ENCODE assay signal across 16 cellular contexts in genomic region chr11:64218628-64219353, GRCh38. TPM values are rescaled to one million over a fixed set of nuclear protein-coding genes. Genes with fewer than 3 reads are reported as not detected.
DNase-seq lines count a peak whose midpoint lies in the region; ATAC-seq, FAIRE-seq and TF ChIP-seq lines count a peak whose summit lies in the region.
"Had no signal": no experiment of that assay in that cellular context is flagged by ENCODE, and none has a peak within 500 bp of the region (broad histone marks: within the 10 kb centered on the region; RNA-seq: fewer than 3 reads in every experiment).

No MANE protein-coding gene starts in this region.

- no peak for DNase-seq in activated T-cell treated with anti-CD3 and anti-CD28 coated beads, Interleukin-2, amount 50 U/mL, for 24 hours
- no peak for DNase-seq in activated T-cell treated with anti-CD3 and anti-CD28 coated beads for 4 hours
- peak; percentile 91 for DNase-seq in NCI-H1092 treated with DMSO at 0.1 percent for 48 hours (lab: John Stamatoyannopoulos, UW)
- DNase-seq in effector memory CD8-positive, alpha-beta T cell = no peak
- DNase-seq in pancreas = peak; percentile 77 to 94 (median 84)
- DNase-seq in NCI-H187 treated with DMSO at 0.1 percent for 48 hours (lab: John Stamatoyannopoulos, UW) = no peak
- no peak for DNase-seq in sigmoid colon
- DNase-seq in MM.1S = no peak
- DNase-seq: effector CD4-positive, alpha-beta T cell; NCI-H2081; NCI-H526 had no signal

- no peaks in the 10 kb centered on the region for H3K9me3 Mint-ChIP-seq in activated T-cell treated with anti-CD3 and anti-CD28 coated beads, Interleukin-2, amount 50 U/mL, for 24 hours
- H3K9me3 Mint-ChIP-seq in effector memory CD8-positive, alpha-beta T cell = no peaks in the 10 kb centered on the region

- intact Hi-C loops in pancreas (cut with DNase I) = no loop called here
- intact Hi-C loops in sigmoid colon (cut with DNase I) = no loop called here

- no peak for ATAC-seq in effector memory CD8-positive, alpha-beta T cell (replicated peaks)
- peak; percentile 75 to 84 (median 81) for ATAC-seq in pancreas

- peaks cover 90% of the 10 kb centered on the region for H3K36me3 Mint-ChIP-seq in activated T-cell treated with anti-CD3 and anti-CD28 coated beads, Interleukin-2, amount 50 U/mL, for 24 hours (ENCODE audit: low read depth)
- peaks cover 89% of the 10 kb centered on the region for H3K36me3 Mint-ChIP-seq in effector memory CD8-positive, alpha-beta T cell (ENCODE audit: insufficient read depth)

- H3K27me3 ChIP-seq in pancreas (no peaks in the 10 kb centered on the region), sigmoid colon (no peaks in the 10 kb centered on the region), MM.1S (replicated peaks; ENCODE audit: insufficient read depth, low read length) (no peaks in the 10 kb centered on the region)
- H3K27me3 ChIP-seq: cardiac muscle cell, heart left ventricle, right atrium auricular region, uterus had no signal

- H3K27ac ChIP-seq in pancreas = peak overlapping the region in 2 of 4 donors; percentile 33 to 59
- no peak overlapping the region for H3K27ac ChIP-seq in sigmoid colon
- H3K27ac ChIP-seq in MM.1S (ENCODE audit: low read length) = no peak overlapping the region
- H3K27ac ChIP-seq: cardiac muscle cell, heart left ventricle, right atrium auricular region, uterus had no signal

- no peaks in the 10 kb centered on the region for H3F3A ChIP-seq in MM.1S (ENCODE audit: insufficient read depth, low read length)

- no peaks in the 10 kb centered on the region for H3K79me2 ChIP-seq in MM.1S (ENCODE audit: low read length)

- no peak overlapping the region for H3K4me3 Mint-ChIP-seq in activated T-cell treated with anti-CD3 and anti-CD28 coated beads, Interleukin-2, amount 50 U/mL, for 24 hours
- no peak overlapping the region for H3K4me3 Mint-ChIP-seq in effector memory CD8-positive, alpha-beta T cell

- H3K36me3 ChIP-seq in pancreas (no peaks in the 10 kb centered on the region), sigmoid colon (peaks cover 0 to 14% (median 0%) of the 10 kb centered on the region in 4 donors), MM.1S (replicated peaks; ENCODE audit: insufficient read depth, low read length) (no peaks in the 10 kb centered on the region)
- H3K36me3 ChIP-seq: cardiac muscle cell, uterus had no signal

- no peak overlapping the region for H3K9ac ChIP-seq in MM.1S (ENCODE audit: low read length)

- peaks cover 10 to 16% (median 14%) of the 10 kb centered on the region in 3 donors for H3K4me1 ChIP-seq in pancreas
- no peaks in the 10 kb centered on the region for H3K4me1 ChIP-seq in sigmoid colon
- no peaks in the 10 kb centered on the region for H3K4me1 ChIP-seq in MM.1S (ENCODE audit: low read length)
- H3K4me1 ChIP-seq: right atrium auricular region, uterus had no signal

- WGBS in pancreas, 2 donors = 29 to 33% methylated on average over 11 of the region's 11 CpGs
- WGBS in sigmoid colon, 2 donors = 65 to 83% methylated on average over 11 of the region's 11 CpGs

- H3K4me3 ChIP-seq in pancreas (no peak overlapping the region), sigmoid colon (no peak overlapping the region), MM.1S (ENCODE audit: low read length) (no peak overlapping the region)
- H3K4me3 ChIP-seq: cardiac muscle cell, heart left ventricle, right atrium auricular region, uterus had no signal

- H4K20me1 ChIP-seq in MM.1S (ENCODE audit: insufficient read depth, low read length) = no peaks in the 10 kb centered on the region

- no peak for TF ChIP-seq EP300 in sigmoid colon (IDR thresholded peaks at IDR 0.05)

- no peak for TF ChIP-seq POLR2A in sigmoid colon (IDR thresholded peaks at IDR 0.05)

- no peaks in the 10 kb centered on the region for H3K27me3 Mint-ChIP-seq in activated T-cell treated with anti-CD3 and anti-CD28 coated beads, Interleukin-2, amount 50 U/mL, for 24 hours
- H3K27me3 Mint-ChIP-seq in effector memory CD8-positive, alpha-beta T cell = no peaks in the 10 kb centered on the region

- H2AFZ ChIP-seq in MM.1S (ENCODE audit: low read length) = no peak overlapping the region

- H3K9me3 ChIP-seq in pancreas (no peaks in the 10 kb centered on the region), sigmoid colon (no peaks in the 10 kb centered on the region), MM.1S (replicated peaks; ENCODE audit: insufficient read depth, low read length) (no peaks in the 10 kb centered on the region)
- H3K9me3 ChIP-seq: heart left ventricle, right atrium auricular region, uterus had no signal

- TF ChIP-seq CTCF in pancreas (IDR thresholded peaks at IDR 0.05) (no peak), sigmoid colon (IDR thresholded peaks at IDR 0.05) (no peak), MM.1S (IDR thresholded peaks at IDR 0.05; ENCODE audit: low read length) (no peak)

- H3K4me2 ChIP-seq in MM.1S (ENCODE audit: low read depth, low read length) = no peak overlapping the region

- no peak for FAIRE-seq in pancreas (lab: Jason Lieb, UNC)
- FAIRE-seq: islet of Langerhans had no signal

- peaks cover 20% of the 10 kb centered on the region for H3K4me1 Mint-ChIP-seq in activated T-cell treated with anti-CD3 and anti-CD28 coated beads, Interleukin-2, amount 50 U/mL, for 24 hours (ENCODE audit: low read depth)
- H3K4me1 Mint-ChIP-seq in effector memory CD8-positive, alpha-beta T cell (ENCODE audit: low read depth in 2 of 2) = peaks cover 4 to 7% of the 10 kb centered on the region in 2 donors

- H3K27ac Mint-ChIP-seq in activated T-cell treated with anti-CD3 and anti-CD28 coated beads, Interleukin-2, amount 50 U/mL, for 24 hours = peak overlapping the region; percentile 34
- H3K27ac Mint-ChIP-seq in effector memory CD8-positive, alpha-beta T cell = peak overlapping the region; percentile 65 to 85

- no peaks in the 10 kb centered on the region for H3K9me2 ChIP-seq in MM.1S (replicated peaks; ENCODE audit: insufficient read depth, low read length)

RNA-seq across cellular contexts. Expression of gene TRPT1, which starts 7.2 kb away (rescaled TPM):
- total RNA-seq in pancreas (10 to 100 TPM; 18.6 to 33.1 (median 25.8) TPM), sigmoid colon (10 to 100 TPM; 45.7 to 80.6 (median 62.9) TPM)
- polyA plus RNA-seq in pancreas (10 to 100 TPM; 74.6 to 78.7 TPM), sigmoid colon (10 to 100 TPM; 70.8 to 82.8 (median 82.3) TPM)

RNA-seq across cellular contexts. Expression of gene NUDT22, which starts 7.3 kb away (rescaled TPM):
- total RNA-seq in pancreas (10 to 100 TPM; 32.6 to 46.0 (median 38.4) TPM), sigmoid colon (10 to 100 TPM; 41.4 to 64.8 (median 50.1) TPM)
- polyA plus RNA-seq in pancreas (100 to 1,000 TPM in 1 of 2 donors, 10 to 100 TPM in 1; 69.7 to 115 TPM), sigmoid colon (100 to 1,000 TPM in 2 of 3 donors, 10 to 100 TPM in 1; 91.3 to 130 (median 116) TPM)

RNA-seq across cellular contexts. Expression of gene DNAJC4, which starts 11.6 kb away (rescaled TPM):
- total RNA-seq in pancreas = 10 to 100 TPM; 28.1 to 39.1 (median 33.0) TPM
- 100 to 1,000 TPM in 1 of 2 donors, 10 to 100 TPM in 1; 92.9 to 125 TPM for polyA plus RNA-seq in pancreas
- total RNA-seq in sigmoid colon = 10 to 100 TPM; 25.7 to 37.1 (median 28.1) TPM
- 10 to 100 TPM; 27.5 to 68.1 (median 58.3) TPM for polyA plus RNA-seq in sigmoid colon

RNA-seq across cellular contexts. Expression of gene FERMT3, which starts 12.3 kb away (rescaled TPM):
- total RNA-seq in pancreas (10 to 100 TPM in 2 of 6 donors, 1 to 10 TPM in 4; 1.9 to 16.3 (median 6.3) TPM), sigmoid colon (10 to 100 TPM; 15.0 to 26.2 (median 20.3) TPM)
- polyA plus RNA-seq in pancreas (10 to 100 TPM in 1 of 2 donors, 1 to 10 TPM in 1; 9.7 to 12.6 TPM), sigmoid colon (10 to 100 TPM; 15.3 to 41.5 (median 20.4) TPM)

RNA-seq across cellular contexts. Expression of gene VEGFB, which starts 15.6 kb away (rescaled TPM):
- total RNA-seq in pancreas (10 to 100 TPM; 54.1 to 87.1 (median 62.2) TPM), sigmoid colon (100 to 1,000 TPM in 2 of 4 donors, 10 to 100 TPM in 2; 76.7 to 117 (median 98.4) TPM)
- polyA plus RNA-seq in pancreas (100 to 1,000 TPM in 1 of 2 donors, 10 to 100 TPM in 1; 61.2 to 115 TPM), sigmoid colon (10 to 100 TPM; 23.4 to 94.9 (median 42.6) TPM)

Comparison
In these comparisons a context has a peak if more than half of its experiments do, and no peak if none do; other contexts are left out.
1. DNase-seq: peak in NCI-H1092 treated with DMSO at 0.1 percent for 48 hours (single experiment) and pancreas (6 of 6); none in activated T-cell treated with anti-CD3 and anti-CD28 coated beads, Interleukin-2, amount 50 U/mL, for 24 hours (single experiment), activated T-cell treated with anti-CD3 and anti-CD28 coated beads for 4 hours (single experiment), effector memory CD8-positive, alpha-beta T cell (0 of 3), NCI-H187 treated with DMSO at 0.1 percent for 48 hours (single experiment), sigmoid colon (single experiment) and MM.1S (single experiment).